ENCODE assay signal across 8 cellular contexts in the genomic region with DNA sequence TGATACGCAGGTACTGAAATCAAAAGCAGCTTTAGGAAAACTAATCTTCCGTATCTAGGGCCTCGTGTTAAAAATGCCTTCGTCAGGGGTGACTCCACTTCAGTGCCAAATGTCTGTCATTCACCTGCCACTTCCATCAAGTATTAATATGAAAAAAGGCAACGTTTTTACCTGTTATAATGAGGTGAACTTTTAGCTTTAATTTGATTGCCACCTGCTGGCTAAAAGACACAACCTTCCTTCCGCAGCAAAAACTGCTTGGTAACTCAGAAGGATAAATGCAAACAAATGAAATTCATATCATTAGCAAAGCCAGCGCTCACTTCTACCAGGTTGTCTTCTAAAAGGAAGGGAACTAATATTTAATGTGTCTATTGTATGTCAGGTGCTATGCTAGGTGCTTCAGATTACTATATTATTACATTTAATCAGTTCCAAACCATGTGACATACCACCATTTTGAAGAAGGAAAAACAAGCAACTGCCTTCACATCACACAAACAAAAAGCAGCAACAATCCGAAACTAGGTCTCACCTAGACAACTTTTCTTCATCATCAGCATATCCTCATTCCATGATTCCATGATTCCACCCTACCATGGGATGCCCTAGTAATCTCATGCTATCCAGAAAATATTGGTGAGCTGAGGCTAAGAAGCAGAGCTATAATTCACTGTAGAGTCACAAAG. TPM values are rescaled to one million over a fixed set of nuclear protein-coding genes. Genes with fewer than 3 reads are reported as not detected.
DNase-seq lines count a peak whose midpoint lies in the region; ATAC-seq, FAIRE-seq and TF ChIP-seq lines count a peak whose summit lies in the region.

No MANE protein-coding gene starts in this region.

- H3K9me2 ChIP-seq in PC-9 (ENCODE audit: insufficient read depth), result no peaks in the 10 kb centered on the region

- no peak overlapping the region for H2BK5ac ChIP-seq in H1 (ENCODE audit: low read depth, low read length)
- no peak overlapping the region for H2BK5ac ChIP-seq in neuronal stem cell (ENCODE audit: low read length)

- no peaks in the 10 kb centered on the region for H4K20me1 ChIP-seq in PC-9 (ENCODE audit: insufficient read depth)
- H4K20me1 ChIP-seq in H1 (replicated peaks in 1 of 2; ENCODE audit: control insufficient read depth in 1 of 2, insufficient read depth in 2 of 2, low read length in 2 of 2), result no peaks in the 10 kb centered on the region

- H2BK12ac ChIP-seq in H1 (ENCODE audit: low read depth, low read length), result no peak overlapping the region
- no peak overlapping the region for H2BK12ac ChIP-seq in neuronal stem cell (ENCODE audit: low read length)

- POLR2A ChIA-PET in PC-9 (lab: Charles Lee; ENCODE audit: unreplicated experiment), result interaction anchor here (0.5 kb wide), 1 partner anchor 42 kb away, joined by 7 read pairs; no protein-coding TSS in a partner anchor
- POLR2A ChIA-PET in H1 (lab: Charles Lee; ENCODE audit: partially characterized antibody), result interaction anchor here (1.0 kb wide), 2 partner anchors 14 to 36 kb away, joined by 3 read pairs; no protein-coding TSS in a partner anchor

- H3K4me1 Mint-ChIP-seq in activated T-cell treated with anti-CD3 and anti-CD28 coated beads, Interleukin-2, amount 50 U/mL, for 24 hours (ENCODE audit: low read depth), result peaks cover 14% of the 10 kb centered on the region

- H3K18ac ChIP-seq in H1 (ENCODE audit: extremely low read depth, low read length) (no peak overlapping the region), neuronal stem cell (ENCODE audit: low read length) (no peak overlapping the region)

- H3F3A ChIP-seq in PC-9 (ENCODE audit: insufficient read depth, low read depth), result no peaks in the 10 kb centered on the region

- no peak for TF ChIP-seq EP300 in H1 (IDR thresholded peaks at IDR 0.05; ENCODE audit: borderline replicate concordance in 1 of 2, low read depth in 2 of 2, low read length in 2 of 2)

- CTCF ChIA-PET in PC-9 (lab: Charles Lee) (interaction anchor here (0.7 to 1.6 kb wide), 4 partner anchors 130 to 231 kb away, joined by 3 to 6 read pairs (median 5); no protein-coding TSS in a partner anchor), H1 (lab: Charles Lee; ENCODE audit: partially characterized antibody) (interaction anchor here (0.9 to 7.4 kb wide), 23 partner anchors 11 to 203 kb away, joined by 3 to 89 read pairs (median 4); a partner anchor contains a TSS)

- H3K27ac Mint-ChIP-seq in activated T-cell treated with anti-CD3 and anti-CD28 coated beads, Interleukin-2, amount 50 U/mL, for 24 hours, result peak overlapping the region; percentile 45

- H3K79me2 ChIP-seq in PC-9 (ENCODE audit: low read depth), result no peaks in the 10 kb centered on the region
- H3K79me2 ChIP-seq in H1 (ENCODE audit: control insufficient read depth in 1 of 2, insufficient read depth in 2 of 2, low read length in 2 of 2), result no peaks in the 10 kb centered on the region

- no peaks in the 10 kb centered on the region for H3K79me1 ChIP-seq in H1 (ENCODE audit: low read depth, low read length)
- no peaks in the 10 kb centered on the region for H3K79me1 ChIP-seq in neuronal stem cell (ENCODE audit: low read depth, low read length)

- no peak overlapping the region for H3K4me3 Mint-ChIP-seq in activated T-cell treated with anti-CD3 and anti-CD28 coated beads, Interleukin-2, amount 50 U/mL, for 24 hours

- H3K23me2 ChIP-seq in H1 (ENCODE audit: low read depth, low read length), result no peaks in the 10 kb centered on the region

- H2BK120ac ChIP-seq in H1 (replicated peaks; ENCODE audit: low read depth, low read length) (no peak overlapping the region), neuronal stem cell (ENCODE audit: low read depth, low read length) (no peak overlapping the region)

- BruUV-seq in PC-9 (replicated peaks; lab: Mats Ljungman, UMichigan), result no TSS peak

- WGBS in H1 (ENCODE audit: extremely low coverage in 1 of 2, insufficient coverage in 1 of 2, insufficient read length in 1 of 2, insufficient replicate concordance in 2 of 2, low coverage in 1 of 2, low lambda C conversion rate in 2 of 2, missing lambda C conversion rate in 1 of 2), 2 experiments, result 67% methylated on average over 8 of the region's 8 CpGs; no CpG with 5 or more reads in 1 of the 2 experiments
- no CpG with 5 or more reads among the region's 8 CpGs for WGBS in neuronal stem cell (ENCODE audit: extremely low coverage in 2 of 2, insufficient read length in 2 of 2, insufficient replicate concordance in 1 of 2), 2 donors

- H3K9ac ChIP-seq in H1 (replicated peaks in 1 of 4; ENCODE audit: extremely low read depth in 1 of 4, low read depth in 3 of 4, low read length in 3 of 4) (no peak overlapping the region), neuronal stem cell (ENCODE audit: low read depth, low read length, poor library complexity) (no peak overlapping the region)

- H3K9me3 Mint-ChIP-seq in activated T-cell treated with anti-CD3 and anti-CD28 coated beads, Interleukin-2, amount 50 U/mL, for 24 hours, result no peaks in the 10 kb centered on the region

- H2BK15ac ChIP-seq in H1 (ENCODE audit: low read length), result no peak overlapping the region
- H2BK15ac ChIP-seq in neuronal stem cell (ENCODE audit: low read length), result no peak overlapping the region

- H3K4ac ChIP-seq in H1 (replicated peaks; ENCODE audit: insufficient read length, low read depth, low read length) (no peak overlapping the region), neuronal stem cell (ENCODE audit: low read length) (no peak overlapping the region)

- FAIRE-seq in H1 (lab: Jason Lieb, UNC), result peak; percentile 62

- no peaks in the 10 kb centered on the region for H3K36me3 Mint-ChIP-seq in activated T-cell treated with anti-CD3 and anti-CD28 coated beads, Interleukin-2, amount 50 U/mL, for 24 hours (ENCODE audit: low read depth)

- H3K4me3 ChIP-seq in PC-9, result no peak overlapping the region
- no peak overlapping the region for H3K4me3 ChIP-seq in H1 (ENCODE audit: extremely low read depth in 1 of 4, insufficient read depth in 2 of 4, low read depth in 3 of 4, low read length in 4 of 4)
- no peak overlapping the region for H3K4me3 ChIP-seq in neuronal stem cell (ENCODE audit: low read length in 2 of 2)

- ATAC-seq in HG02798 (IDR thresholded peaks at IDR 0.05; ENCODE audit: poor library complexity, unreplicated experiment), result peak; percentile 69

- H3K23ac ChIP-seq in H1 (ENCODE audit: insufficient read length) (no peak overlapping the region), neuronal stem cell (ENCODE audit: low read depth, low read length, poor library complexity) (no peak overlapping the region)

- no peak overlapping the region for H3K56ac ChIP-seq in H1 (replicated peaks; ENCODE audit: insufficient read length, low read depth, low read length)

- H3K4me2 ChIP-seq in PC-9 (peak overlapping the region; percentile 11; the same call in 1 of the 2 replicates), H1 (ENCODE audit: insufficient read depth in 1 of 2, low read depth in 2 of 2, low read length in 2 of 2) (no peak overlapping the region), neuronal stem cell (ENCODE audit: insufficient read depth, low read length, poor library complexity, severe bottlenecking) (no peak overlapping the region)

- no peak overlapping the region for H4K5ac ChIP-seq in H1 (ENCODE audit: insufficient read length, low read depth, low read length)

- H4K8ac ChIP-seq in H1 (ENCODE audit: extremely low read depth, insufficient read depth, low read length), result no peak overlapping the region
- no peak overlapping the region for H4K8ac ChIP-seq in neuronal stem cell (ENCODE audit: low read depth, low read length)

- H3K14ac ChIP-seq in H1 (ENCODE audit: insufficient read length), result no peak overlapping the region
- no peak overlapping the region for H3K14ac ChIP-seq in neuronal stem cell (ENCODE audit: low read length)

- no peaks in the 10 kb centered on the region for H3K36me3 ChIP-seq in PC-9 (ENCODE audit: low read depth)
- no peaks in the 10 kb centered on the region for H3K36me3 ChIP-seq in H1 (ENCODE audit: control insufficient read depth in 2 of 4, insufficient read depth in 4 of 4, low read length in 3 of 4)
- no peaks in the 10 kb centered on the region for H3K36me3 ChIP-seq in neuronal stem cell (replicated peaks in 1 of 2; ENCODE audit: control insufficient read depth in 2 of 2, insufficient read depth in 2 of 2, low read length in 2 of 2)

- TF ChIP-seq RAD21 in H1 (IDR thresholded peaks at IDR 0.05 in 1 of 2, conservative IDR thresholded peaks at IDR 0.05 in 1 of 2; ENCODE audit: low read depth in 2 of 2, low read length in 2 of 2), result peak; percentile 74 to 77

- no peak for DNase-seq in activated T-cell treated with anti-CD3 and anti-CD28 coated beads, Interleukin-2, amount 50 U/mL, for 24 hours
- no peak for DNase-seq in activated T-cell treated with anti-CD3 and anti-CD28 coated beads, Interleukin-2, amount 50 U/mL, for 1 hour
- DNase-seq in PC-9 (peak in 1 of 2 experiments; percentile 50), H1 (ENCODE audit: low read depth in 1 of 2, low spot score in 2 of 2) (no peak), neuronal stem cell (ENCODE audit: low spot score) (no peak), C1 segment of cervical spinal cord (lab: John Stamatoyannopoulos, UW) (no peak), NCI-H1092 treated with DMSO at 0.1 percent for 48 hours (lab: John Stamatoyannopoulos, UW) (no peak)

- no peaks in the 10 kb centered on the region for H3K27me3 ChIP-seq in PC-9 (ENCODE audit: insufficient read depth, low read depth)
- no peaks in the 10 kb centered on the region for H3K27me3 ChIP-seq in H1 (replicated peaks in 1 of 4; ENCODE audit: control insufficient read depth in 3 of 4, extremely low read depth in 1 of 4, insufficient read depth in 3 of 4, low read length in 3 of 4)
- H3K27me3 ChIP-seq in neuronal stem cell (ENCODE audit: control insufficient read depth in 3 of 3, insufficient read depth in 3 of 3, low read depth in 1 of 3, low read length in 3 of 3), result no peaks in the 10 kb centered on the region

- H3K9me3 ChIP-seq in PC-9 (ENCODE audit: insufficient read depth, low read depth) (no peaks in the 10 kb centered on the region), H1 (ENCODE audit: insufficient read depth in 2 of 2, low read depth in 1 of 2, low read length in 1 of 2) (no peaks in the 10 kb centered on the region), neuronal stem cell (replicated peaks in 1 of 2; ENCODE audit: control insufficient read depth in 2 of 2, insufficient read depth in 1 of 2, low read depth in 1 of 2, low read length in 2 of 2) (no peaks in the 10 kb centered on the region)

- H4K91ac ChIP-seq in H1 (replicated peaks; ENCODE audit: insufficient read length, low read length), result no peak overlapping the region
- no peak overlapping the region for H4K91ac ChIP-seq in neuronal stem cell (ENCODE audit: low read depth, low read length, poor library complexity)

- no peaks in the 10 kb centered on the region for H3K27me3 Mint-ChIP-seq in activated T-cell treated with anti-CD3 and anti-CD28 coated beads, Interleukin-2, amount 50 U/mL, for 24 hours

- no peak for TF ChIP-seq POLR2A in H1 (IDR thresholded peaks at IDR 0.05; ENCODE audit: control extremely low read depth in 1 of 2, low read depth in 2 of 2, low read length in 2 of 2)

- H2AK5ac ChIP-seq in H1 (ENCODE audit: low read depth, low read length) (no peak overlapping the region), neuronal stem cell (ENCODE audit: low read depth, low read length) (no peak overlapping the region)

- no peaks in the 10 kb centered on the region for H3K4me1 ChIP-seq in PC-9 (replicated peaks; ENCODE audit: insufficient read depth)
- H3K4me1 ChIP-seq in H1 (replicated peaks in 1 of 4; ENCODE audit: control insufficient read depth in 3 of 4, insufficient read depth in 4 of 4, low read length in 3 of 4), result peaks cover 0 to 3% (median 0%) of the 10 kb centered on the region in 4 experiments; a peak in 1 of 7 replicates
- H3K4me1 ChIP-seq in neuronal stem cell (ENCODE audit: control insufficient read depth in 2 of 2, insufficient read depth in 1 of 2, low read depth in 1 of 2, low read length in 2 of 2), result no peaks in the 10 kb centered on the region

- peak overlapping the region; percentile 66 for H2AFZ ChIP-seq in PC-9
- peak overlapping the region; percentile 99 for H2AFZ ChIP-seq in H1 (ENCODE audit: low read length)
- H2AFZ ChIP-seq in neuronal stem cell (ENCODE audit: low read length), result peak overlapping the region; percentile 75

- H2BK20ac ChIP-seq in H1 (ENCODE audit: low read length), result no peak overlapping the region

- no peak overlapping the region for H3K27ac ChIP-seq in PC-9
- no peak overlapping the region for H3K27ac ChIP-seq in H1 (ENCODE audit: low read depth, low read length)
- no peak overlapping the region for H3K27ac ChIP-seq in neuronal stem cell (replicated peaks; ENCODE audit: low read length)

- TF ChIP-seq CTCF in PC-9 (conservative IDR thresholded peaks at IDR 0.05) (peak; percentile 89), H1 (IDR thresholded peaks at IDR 0.05; ENCODE audit: control extremely low read depth in 1 of 3, insufficient read depth in 1 of 3, low read depth in 1 of 3, low read length in 3 of 3) (peak in 2 of 3 experiments; percentile 42 to 46; a peak in 3 of 4 replicates)

- intact Hi-C loops in PC-9 (cut with micrococcal nuclease; ENCODE audit: unreplicated experiment), result loop anchor here (1.0 to 10.0 kb wide), 4 partner anchors 132 to 356 kb away; no protein-coding TSS in a partner anchor

RNA-seq across cellular contexts. Expression of a gene that starts 20.6 kb away (rescaled TPM):
- 12.8 and 15.0 TPM in 2 replicates for total RNA-seq in PC-9 (2021)
- total RNA-seq in H1 (2021; fragmentation: NEBNext Ultra II Directional; extraction: Animal tissue kit (Norgen Biotek cat#: 25700)), result 4.2 and 4.5 TPM in 2 replicates
- polyA plus RNA-seq in H1 (2011; rRNA removed), result 0.42 and 0.83 TPM in 2 replicates
- 1.2 TPM for polyA plus RNA-seq in H1 (2011; cell fraction: cytosol; rRNA removed)
- 0.48 TPM for polyA plus RNA-seq in H1 (2011; cell fraction: nucleus; rRNA removed)
- polyA plus RNA-seq in H1 (2012, experiment 1 of 2), result 1.7 to 2.2 TPM (median 1.8 TPM) in 4 replicates
- 0.22 TPM for polyA plus RNA-seq in H1 (2012, experiment 2 of 2)
- polyA plus RNA-seq in H1 (2013, experiment 1 of 2), result 4.9 TPM
- polyA plus RNA-seq in H1 (2013, experiment 2 of 2), result 5.0 TPM
- polyA minus RNA-seq in H1 (2011; rRNA and poly(A)+ RNA removed), result 2.1 and 2.2 TPM in 2 replicates
- polyA minus RNA-seq in H1 (2011; cell fraction: cytosol; rRNA and poly(A)+ RNA removed), result 1.7 TPM
- 3.5 TPM for polyA minus RNA-seq in H1 (2011; cell fraction: nucleus; rRNA and poly(A)+ RNA removed)
- polyA plus RNA-seq in neuronal stem cell (2013, experiment 1 of 2), result 3.1 TPM
- 3.2 TPM for polyA plus RNA-seq in neuronal stem cell (2013, experiment 2 of 2)
